11 cellular contexts compared by ENCODE assay signal in the genomic region with DNA sequence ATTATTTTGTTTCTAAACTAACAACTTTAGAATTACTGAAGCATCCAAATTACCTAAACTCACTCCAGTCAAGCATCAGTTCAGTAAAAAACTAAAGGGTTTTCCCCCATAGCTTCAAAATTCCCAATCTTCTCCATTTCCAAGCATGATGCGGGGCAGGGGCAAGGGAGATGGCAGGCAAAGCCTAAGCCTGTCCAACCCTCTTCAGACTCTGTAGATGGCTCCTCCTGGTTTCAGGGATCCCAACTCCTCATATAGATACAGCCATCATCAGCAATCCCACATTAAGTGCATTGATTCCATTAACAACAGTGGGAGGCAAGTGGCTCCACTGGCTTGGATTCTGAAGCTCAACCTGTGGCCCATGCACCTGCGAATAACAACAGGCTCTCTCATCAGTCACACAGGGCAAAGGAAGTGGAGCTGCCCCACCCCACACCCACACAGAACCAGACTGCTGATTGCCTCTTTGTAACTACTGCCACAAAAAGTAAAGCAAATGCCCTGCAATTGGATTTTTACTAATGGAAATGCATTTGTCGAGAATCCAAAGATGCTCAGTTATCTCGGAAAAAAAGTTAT. TPM values are rescaled to one million over a fixed set of nuclear protein-coding genes. Genes with fewer than 3 reads are reported as not detected.
DNase-seq lines count a peak whose midpoint lies in the region; ATAC-seq and TF ChIP-seq lines count a peak whose summit lies in the region.
"Had no signal": no experiment of that assay in that cellular context is flagged by ENCODE, and none has a peak within 500 bp of the region (broad histone marks: within the 10 kb centered on the region; RNA-seq: fewer than 3 reads in every experiment).

No MANE protein-coding gene starts in this region.

- peaks cover 54% of the 10 kb centered on the region for H4K20me1 ChIP-seq in DND-41 (ENCODE audit: insufficient read depth, low read length)

- H3K27ac ChIP-seq in DND-41 (ENCODE audit: low read length) (0 out of 2 replicates have a peak overlapping the region, but pooled peaks have one; percentile 1), SJCRH30 (no peak overlapping the region)
- H3K27ac ChIP-seq: BLaER1 had no signal

- no peak for TF ChIP-seq CTCF in DND-41 (IDR thresholded peaks at IDR 0.05; ENCODE audit: borderline replicate concordance, extremely low read depth, low read length, poor library complexity, severe bottlenecking)
- no peak for TF ChIP-seq CTCF in type B pancreatic cell (conservative IDR thresholded peaks at IDR 0.05)

- no peak overlapping the region for H3K9ac ChIP-seq in DND-41 (ENCODE audit: low read depth, low read length)
- H3K9ac ChIP-seq: BLaER1 had no signal

- no peaks in the 10 kb centered on the region for H3K36me3 Mint-ChIP-seq in type B pancreatic cell

- H3K27me3 ChIP-seq in DND-41 (ENCODE audit: insufficient read depth, low read length, poor library complexity) (no peaks in the 10 kb centered on the region), SJCRH30 (no peaks in the 10 kb centered on the region)
- H3K27me3 ChIP-seq: BLaER1 had no signal

- no peaks in the 10 kb centered on the region for H3K9me3 ChIP-seq in DND-41 (ENCODE audit: insufficient read depth, low read length, severe bottlenecking)
- H3K9me3 ChIP-seq in SJCRH30 (replicated peaks) = no peaks in the 10 kb centered on the region

- H3K4me2 ChIP-seq in DND-41 (ENCODE audit: insufficient read depth, low read length) = no peak overlapping the region
- H3K4me2 ChIP-seq: BLaER1 had no signal

- H3K4me1 Mint-ChIP-seq in type B pancreatic cell (ENCODE audit: unreplicated experiment) = peaks cover 4% of the 10 kb centered on the region

- H2AFZ ChIP-seq in DND-41 (ENCODE audit: low read depth, low read length) = no peak overlapping the region

- H3K27ac Mint-ChIP-seq in type B pancreatic cell = no peak overlapping the region

- no peak overlapping the region for H3K4me3 ChIP-seq in DND-41 (ENCODE audit: low read depth in 1 of 2, low read length in 2 of 2)
- no peak overlapping the region for H3K4me3 ChIP-seq in SJCRH30
- H3K4me3 ChIP-seq: BLaER1, lung had no signal

- H3K4me3 Mint-ChIP-seq in type B pancreatic cell = no peak overlapping the region

- H3K27me3 Mint-ChIP-seq in type B pancreatic cell = no peaks in the 10 kb centered on the region

- H3K36me3 ChIP-seq in DND-41 (ENCODE audit: insufficient read depth, low read length) (no peaks in the 10 kb centered on the region), SJCRH30 (no peaks in the 10 kb centered on the region)

- H3K4me1 ChIP-seq in DND-41 (ENCODE audit: insufficient read depth, low read length) (peaks cover 11% of the 10 kb centered on the region), SJCRH30 (no peaks in the 10 kb centered on the region)

- no peaks in the 10 kb centered on the region for H3K9me3 Mint-ChIP-seq in type B pancreatic cell

- ATAC-seq in DND-41 (ENCODE audit: insufficient read depth, low read depth) (peak; percentile 67; the same call in 2 of the 3 replicates), HG03196 (IDR thresholded peaks at IDR 0.05; ENCODE audit: unreplicated experiment) (no peak), HG03135 (IDR thresholded peaks at IDR 0.05; ENCODE audit: unreplicated experiment) (no peak)

- peaks cover 96% of the 10 kb centered on the region for H3K79me2 ChIP-seq in DND-41 (ENCODE audit: insufficient read depth, low read length)

- peak; percentile 26 for DNase-seq in DND-41
- peak in 3 of 5 donors; percentile 9 to 33 (median 31) for DNase-seq in T-helper 1 cell
- DNase-seq in activated gamma-delta T cell treated with anti-CD3 and anti-CD28 coated beads, Interleukin-2, amount 50 U/mL, for 16 hours (ENCODE audit: low read depth) = peak; percentile 27
- peak; percentile 57 for DNase-seq in stimulated activated CD4-positive, alpha-beta T cell treated with anti-CD3 and anti-CD28 coated beads, Interleukin-15, amount 100 ng/mL, for 24 hours
- DNase-seq in type B pancreatic cell (ENCODE audit: extremely low spot score, unreplicated experiment) = no peak
- no peak for DNase-seq in SJCRH30
- DNase-seq: erythroblast had no signal

RNA-seq across cellular contexts. Expression of gene SFMBT1, which starts 14.9 kb away (rescaled TPM):
- total RNA-seq in type B pancreatic cell (ENCODE audit: low replicate concordance) = 9.8 and 10.7 TPM in 2 replicates
- total RNA-seq in SJCRH30 (2014; rRNA removed; shearing (Covaris generic)) = 13.9 and 15.4 TPM in 2 replicates

Comparison
In these comparisons a context has a peak if more than half of its experiments do, and no peak if none do; other contexts are left out.
1. DNase-seq: peak in DND-41 (single experiment), T-helper 1 cell (3 of 5), activated gamma-delta T cell treated with anti-CD3 and anti-CD28 coated beads, Interleukin-2, amount 50 U/mL, for 16 hours (single experiment) and stimulated activated CD4-positive, alpha-beta T cell treated with anti-CD3 and anti-CD28 coated beads, Interleukin-15, amount 100 ng/mL, for 24 hours (single experiment); none in type B pancreatic cell (single experiment) and SJCRH30 (0 of 2).